Comparison of ENCODE assay signal across 8 cellular contexts in genomic region chr14:103715052-103716000, GRCh38. TPM values are rescaled to one million over a fixed set of nuclear protein-coding genes. Genes with fewer than 3 reads are reported as not detected.
A peak's percentile ranks its signal among the peaks of the same experiment; 100 is the strongest.
DNase-seq lines count a peak whose midpoint lies in the region; ATAC-seq and TF ChIP-seq lines count a peak whose summit lies in the region.

TSS of gene XRCC3 (minus strand) at chr14:103715451. CDS start at chr14:103711087, 4,364 bp downstream.
TSS of gene ZFYVE21 (plus strand) at chr14:103715810. CDS start at chr14:103715842, 32 bp downstream.

- peak within 1 kb of the TSS; percentile 65 for H2AK5ac ChIP-seq in trophoblast cell (ENCODE audit: low read length)

- H3K27ac Mint-ChIP-seq in type B pancreatic cell, result peak within 1 kb of the TSS; percentile 94

- peak within 1 kb of the TSS; percentile 89 for H3K4me3 ChIP-seq in GM12875 (ENCODE audit: low read depth, low read length)
- H3K4me3 ChIP-seq in adipocyte (ENCODE audit: low read length), result peak within 1 kb of the TSS; percentile 84
- H3K4me3 ChIP-seq in trophoblast cell (ENCODE audit: low read depth, low read length), result peak within 1 kb of the TSS; percentile 97

- peak within 1 kb of the TSS; percentile 85 for H3K14ac ChIP-seq in trophoblast cell (ENCODE audit: low read length)

- peak within 1 kb of the TSS; percentile 75 for H2BK120ac ChIP-seq in trophoblast cell (ENCODE audit: insufficient read depth, low read length, poor library complexity)

- peak within 1 kb of the TSS; percentile 92 for H3K4me2 ChIP-seq in trophoblast cell (ENCODE audit: low read length)

- intact Hi-C loops in cardiac septum (cut with DNase I), result loop anchor here (5.0 kb wide), 1 partner anchor 88 kb away; the partner anchor contains the start of gene KLC1

- H3K9ac ChIP-seq in adipocyte (ENCODE audit: low read length) (peak within 1 kb of the TSS; percentile 83), trophoblast cell (ENCODE audit: low read length) (peak within 1 kb of the TSS; percentile 80)

- H3K27me3 ChIP-seq in adipocyte (replicated peaks; ENCODE audit: control insufficient read depth, insufficient read depth, low read length) (no peaks in the 10 kb centered on the region), trophoblast cell (ENCODE audit: insufficient read depth, low read length) (no peaks in the 10 kb centered on the region)

- no peaks in the 10 kb centered on the region for H3K9me3 ChIP-seq in adipocyte (ENCODE audit: control insufficient read depth, low read length)
- H3K9me3 ChIP-seq in trophoblast cell (ENCODE audit: insufficient read depth, low read depth, low read length), result no peaks in the 10 kb centered on the region

- H3K4me3 Mint-ChIP-seq in type B pancreatic cell, result peak within 1 kb of the TSS; percentile 96

- H3K4ac ChIP-seq in trophoblast cell (ENCODE audit: low read depth, low read length), result peak within 1 kb of the TSS; percentile 73

- peaks cover 3% of the 10 kb centered on the region for H3K36me3 Mint-ChIP-seq in type B pancreatic cell

- H3K27ac ChIP-seq in trophoblast cell (ENCODE audit: low read depth, low read length), result peak within 1 kb of the TSS; percentile 15

- H3K4me1 ChIP-seq in adipocyte (ENCODE audit: control insufficient read depth, insufficient read depth, low read length), result peaks cover 30% of the 10 kb centered on the region
- peaks cover 7 to 18% of the 10 kb centered on the region in 2 experiments for H3K4me1 ChIP-seq in trophoblast cell (ENCODE audit: control insufficient read depth in 1 of 2, insufficient read depth in 2 of 2, low read length in 2 of 2)

- H3K9me3 Mint-ChIP-seq in type B pancreatic cell, result no peaks in the 10 kb centered on the region

- H3K27me3 Mint-ChIP-seq in type B pancreatic cell, result peaks cover 3% of the 10 kb centered on the region

- peaks cover 42% of the 10 kb centered on the region for H3K4me1 Mint-ChIP-seq in type B pancreatic cell (ENCODE audit: unreplicated experiment)

- H4K91ac ChIP-seq in trophoblast cell (ENCODE audit: low read depth, low read length), result peak within 1 kb of the TSS; percentile 85

- ATAC-seq in HG02798 (IDR thresholded peaks at IDR 0.05; ENCODE audit: poor library complexity, unreplicated experiment), result peak; percentile 96

- H3K36me3 ChIP-seq in adipocyte (ENCODE audit: control insufficient read depth, insufficient read depth, low read length, severe bottlenecking), result no peaks in the 10 kb centered on the region
- H3K36me3 ChIP-seq in trophoblast cell (ENCODE audit: control insufficient read depth in 1 of 2, insufficient read depth in 2 of 2, low read length in 2 of 2), result peaks cover 5 to 7% of the 10 kb centered on the region in 2 experiments

- DNase-seq in NCI-H1436 (lab: John Stamatoyannopoulos, UW) (peak; percentile 99), T follicular helper cell (ENCODE audit: low read depth) (peak; percentile 99), adipocyte (ENCODE audit: low read depth) (peak; percentile 100), cardiac septum (ENCODE audit: low spot score) (peak; percentile 99), trophoblast cell (peak; percentile 100), type B pancreatic cell (ENCODE audit: extremely low spot score, unreplicated experiment) (peak; percentile 100)

- peak within 1 kb of the TSS; percentile 84 for H2AFZ ChIP-seq in trophoblast cell (ENCODE audit: insufficient read depth, low read length, poor library complexity)

- no CpG with 5 or more reads among the region's 121 CpGs for WGBS in trophoblast cell (ENCODE audit: extremely low coverage, insufficient coverage, insufficient read length)

- H3K79me1 ChIP-seq in trophoblast cell (ENCODE audit: low read length), result peaks cover 5% of the 10 kb centered on the region

- peaks cover 14% of the 10 kb centered on the region for H3K79me2 ChIP-seq in trophoblast cell (ENCODE audit: control insufficient read depth, insufficient read depth, low read length, poor library complexity)

- TF ChIP-seq CTCF in GM12875 (IDR thresholded peaks at IDR 0.05; ENCODE audit: borderline replicate concordance, insufficient read depth, low read depth, low read length) (no peak), type B pancreatic cell (conservative IDR thresholded peaks at IDR 0.05) (no peak)

- no peak within 1 kb of the TSS for H3K23ac ChIP-seq in trophoblast cell (ENCODE audit: low read length)

- no peak within 1 kb of the TSS for H2BK12ac ChIP-seq in trophoblast cell (ENCODE audit: low read length)

- H4K8ac ChIP-seq in trophoblast cell (ENCODE audit: low read depth, low read length), result peak within 1 kb of the TSS; percentile 83

- H2BK5ac ChIP-seq in trophoblast cell (ENCODE audit: low read depth, low read length, poor library complexity), result peak within 1 kb of the TSS; percentile 67

- H3K18ac ChIP-seq in trophoblast cell (ENCODE audit: low read length), result peak within 1 kb of the TSS; percentile 78

- H4K12ac ChIP-seq in trophoblast cell (ENCODE audit: low read depth, low read length), result peak within 1 kb of the TSS; percentile 87

RNA-seq across cellular contexts. Expression of gene XRCC3, which starts in this region (rescaled TPM):
- total RNA-seq in cardiac septum (3.9 TPM), type B pancreatic cell (ENCODE audit: low replicate concordance) (17.3 and 35.2 TPM in 2 replicates)
- polyA plus RNA-seq in trophoblast cell (2013), result 10.1 and 11.7 TPM in 2 replicates

RNA-seq across cellular contexts. Expression of gene ZFYVE21, which starts in this region (rescaled TPM):
- total RNA-seq in cardiac septum (60.9 TPM), type B pancreatic cell (ENCODE audit: low replicate concordance) (41.7 and 59.1 TPM in 2 replicates)
- 49.1 and 50.0 TPM in 2 replicates for polyA plus RNA-seq in trophoblast cell (2013)

Comparison
In these comparisons a context has a peak if more than half of its experiments do, and no peak if none do; other contexts are left out.
1. Peak in every context shown above with its lines: DNase-seq, ATAC-seq, H3K4me3 ChIP-seq and H3K27ac ChIP-seq.